ENCODE assay signal across 1 cellular context in the genomic region with DNA sequence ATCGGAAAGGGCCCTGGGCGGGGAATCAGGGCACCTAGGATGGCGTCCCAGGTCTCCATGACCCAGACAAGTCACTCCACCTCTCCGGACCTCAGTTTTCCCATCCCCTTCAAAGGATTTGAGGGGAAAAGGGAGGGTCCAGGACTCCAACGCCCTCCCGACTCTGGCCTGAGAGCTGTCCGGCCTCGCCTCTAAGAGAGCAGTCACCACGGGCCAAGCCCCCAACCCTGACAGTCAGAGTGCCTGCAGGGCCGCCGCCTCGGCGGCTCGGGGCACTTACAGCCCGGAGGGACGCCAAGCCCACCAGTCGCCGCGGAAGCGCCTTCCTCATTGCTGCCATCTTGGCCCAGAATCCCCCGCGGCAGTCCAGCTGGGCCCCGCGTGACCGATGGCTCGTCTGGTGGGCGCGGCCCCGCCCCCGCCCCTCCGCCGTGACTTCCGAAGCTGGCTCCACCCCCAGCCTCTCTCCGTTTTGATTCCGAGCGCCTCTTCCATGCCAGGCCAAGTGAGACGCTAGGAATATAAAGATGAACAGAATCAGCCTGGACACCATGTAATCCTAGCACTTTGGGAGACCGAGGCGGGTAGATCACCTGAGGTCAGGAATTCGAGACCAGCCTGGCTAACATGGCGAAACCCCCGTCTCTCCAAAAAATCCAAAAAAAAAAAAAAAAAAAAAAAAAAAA.
TF ChIP-seq lines count a peak whose summit lies in the region.

A gene (minus strand): TSS at position 354 of the 686 bp plus-strand sequence. CDS start 14 bp downstream, at position 340.

TF ChIP-seq in WTC11, 78 proteins besides CTCF, POLR2A, EP300 and RAD21 (continued from another document):
- TF ChIP-seq, protein P1, sequence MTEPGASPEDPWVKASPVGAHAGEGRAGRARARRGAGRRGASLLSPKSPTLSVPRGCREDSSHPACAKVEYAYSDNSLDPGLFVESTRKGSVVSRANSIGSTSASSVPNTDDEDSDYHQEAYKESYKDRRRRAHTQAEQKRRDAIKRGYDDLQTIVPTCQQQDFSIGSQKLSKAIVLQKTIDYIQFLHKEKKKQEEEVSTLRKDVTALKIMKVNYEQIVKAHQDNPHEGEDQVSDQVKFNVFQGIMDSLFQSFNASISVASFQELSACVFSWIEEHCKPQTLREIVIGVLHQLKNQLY (CRISPR knock-in tag; IDR thresholded peaks at IDR 0.05), result no peak
- TF ChIP-seq TEAD4 (CRISPR knock-in tag; IDR thresholded peaks at IDR 0.05), result no peak
